ENCODE assay signal across 8 cellular contexts in the genomic region with DNA sequence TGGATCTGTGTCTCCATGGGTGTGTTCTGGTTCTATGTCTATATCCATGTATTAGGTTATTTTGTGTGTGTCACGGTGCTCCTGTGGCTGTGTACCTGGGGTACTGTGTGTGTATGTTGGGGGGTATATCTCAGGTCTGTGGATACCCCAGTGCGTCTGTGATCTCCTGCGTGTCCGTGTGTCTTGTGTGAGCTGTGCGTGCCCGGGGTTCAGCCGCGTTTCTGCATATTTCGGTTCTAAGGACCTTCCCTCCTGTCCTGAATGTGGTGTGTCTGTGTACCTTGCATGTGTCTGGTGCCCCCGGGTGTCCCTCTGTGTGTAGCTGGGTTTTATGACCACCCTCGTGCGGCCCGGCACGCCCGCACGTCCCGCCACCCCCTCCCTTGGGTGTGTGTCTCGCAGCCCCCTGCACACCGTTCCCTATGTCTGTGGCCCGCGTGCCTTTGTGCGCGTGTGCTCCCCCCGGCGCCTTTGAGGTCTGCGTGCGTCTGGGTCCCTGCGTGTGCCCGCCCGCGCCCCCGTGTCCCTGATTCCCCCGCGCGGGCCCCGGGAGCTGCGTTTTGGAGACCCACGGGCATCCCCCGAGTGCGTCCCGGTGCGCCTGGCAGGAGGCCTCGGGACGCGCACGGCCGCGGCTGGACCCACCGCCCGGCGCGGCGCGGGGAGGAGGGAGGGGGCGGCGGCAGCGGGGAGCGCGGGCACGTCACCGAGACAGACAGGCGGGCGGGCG. TPM values are rescaled to one million over a fixed set of nuclear protein-coding genes. Genes with fewer than 3 reads are reported as not detected.
DNase-seq lines count a peak whose midpoint lies in the region; ATAC-seq, FAIRE-seq and TF ChIP-seq lines count a peak whose summit lies in the region.

No MANE protein-coding gene starts in this region.

- H2AK5ac ChIP-seq in mesendoderm (ENCODE audit: low read length): no peak overlapping the region

- H3K4me2 ChIP-seq in mesendoderm (ENCODE audit: low read length): no peak overlapping the region

- H3K27me3 ChIP-seq in heart left ventricle (peaks cover 0 to 18% (median 0%) of the 10 kb centered on the region in 9 donors), mesendoderm (ENCODE audit: insufficient read depth, low read length, poor library complexity) (no peaks in the 10 kb centered on the region)

- no peak overlapping the region for H3K23ac ChIP-seq in mesendoderm (ENCODE audit: low read length)

- peaks cover 18% of the 10 kb centered on the region for H3K27me3 Mint-ChIP-seq in activated naive CD8-positive, alpha-beta T cell treated with anti-CD3 and anti-CD28 coated beads, Interleukin-2, amount 10 ng/mL, durations not matched to agents 7 days and 5 days

- peak overlapping the region; percentile 9 for H3K27ac Mint-ChIP-seq in activated naive CD8-positive, alpha-beta T cell treated with anti-CD3 and anti-CD28 coated beads, Interleukin-2, amount 10 ng/mL, durations not matched to agents 7 days and 5 days

- no peaks in the 10 kb centered on the region for H3K36me3 Mint-ChIP-seq in activated naive CD8-positive, alpha-beta T cell treated with anti-CD3 and anti-CD28 coated beads, Interleukin-2, amount 10 ng/mL, durations not matched to agents 7 days and 5 days

- peak; percentile 9 for FAIRE-seq in urothelium cell line (lab: Jason Lieb, UNC)

- no peaks in the 10 kb centered on the region for H3K9me3 Mint-ChIP-seq in activated naive CD8-positive, alpha-beta T cell treated with anti-CD3 and anti-CD28 coated beads, Interleukin-2, amount 10 ng/mL, durations not matched to agents 7 days and 5 days

- peak overlapping the region; percentile 67 for H3K56ac ChIP-seq in mesendoderm (ENCODE audit: low read length)

- no peak for TF ChIP-seq CTCF in heart left ventricle (IDR thresholded peaks at IDR 0.05)

- no peaks in the 10 kb centered on the region for H3K79me2 ChIP-seq in mesendoderm (ENCODE audit: control insufficient read depth, insufficient read depth, low read length)

- no peak overlapping the region for H4K8ac ChIP-seq in mesendoderm (ENCODE audit: low read depth, low read length)

- H2BK120ac ChIP-seq in mesendoderm (ENCODE audit: low read depth, low read length): no peak overlapping the region

- TF ChIP-seq POLR2A in heart left ventricle (IDR thresholded peaks at IDR 0.05): no peak

- no peaks in the 10 kb centered on the region for H3K36me3 ChIP-seq in heart left ventricle
- H3K36me3 ChIP-seq in mesendoderm (ENCODE audit: control insufficient read depth, insufficient read depth, low read length): no peaks in the 10 kb centered on the region

- H3K27ac ChIP-seq in heart left ventricle: peak overlapping the region in 8 of 12 donors; percentile 18 to 63 (median 57)
- no peak overlapping the region for H3K27ac ChIP-seq in mesendoderm (ENCODE audit: low read depth, low read length)

- H3K4ac ChIP-seq in mesendoderm (ENCODE audit: low read depth, low read length): no peak overlapping the region

- POLR2A ChIA-PET in activated naive CD8-positive, alpha-beta T cell treated with anti-CD3 and anti-CD28 coated beads, Interleukin-2, amount 10 ng/mL, durations not matched to agents 7 days and 5 days (lab: Charles Lee): interaction anchor here (1.0 to 6.6 kb wide), 4 partner anchors 18 to 272 kb away, joined by 3 to 94 read pairs (median 4); partner anchors contain the start of gene ASF1B

- H3K4me1 ChIP-seq in heart left ventricle (peaks cover 0 to 36% (median 20%) of the 10 kb centered on the region in 12 donors), mesendoderm (ENCODE audit: control insufficient read depth, low read depth, low read length) (no peaks in the 10 kb centered on the region)

- DNase-seq in heart left ventricle (no peak), left cardiac atrium (no peak), mesendoderm (no peak), urothelium cell line (ENCODE audit: low spot score) (no peak), AG08395 (ENCODE audit: low spot score) (no peak)
- no peak for DNase-seq in activated naive CD8-positive, alpha-beta T cell treated with anti-CD3 and anti-CD28 coated beads, Interleukin-2, amount 10 ng/mL, durations not matched to agents 7 days and 5 days

- H3K4me3 ChIP-seq in heart left ventricle: peak overlapping the region in 11 of 12 donors; percentile 56 to 80 (median 71)
- H3K4me3 ChIP-seq in mesendoderm (ENCODE audit: low read length): no peak overlapping the region

- no peak overlapping the region for H4K5ac ChIP-seq in mesendoderm (ENCODE audit: low read length)

- no peaks in the 10 kb centered on the region for H3K79me1 ChIP-seq in mesendoderm (ENCODE audit: low read length)

- peak overlapping the region; percentile 68 for H3K4me3 Mint-ChIP-seq in activated naive CD8-positive, alpha-beta T cell treated with anti-CD3 and anti-CD28 coated beads, Interleukin-2, amount 10 ng/mL, durations not matched to agents 7 days and 5 days

- WGBS in heart left ventricle, 4 donors: 11 to 55% (median 16%) methylated on average over 13 to 64 of the region's 64 CpGs
- WGBS in mesendoderm (ENCODE audit: extremely low coverage, insufficient coverage, low lambda C conversion rate): no CpG with 5 or more reads among the region's 64 CpGs

- H3K9ac ChIP-seq in mesendoderm (ENCODE audit: low read length): peak overlapping the region; percentile 36

- peaks cover 42% of the 10 kb centered on the region for H3K4me1 Mint-ChIP-seq in activated naive CD8-positive, alpha-beta T cell treated with anti-CD3 and anti-CD28 coated beads, Interleukin-2, amount 10 ng/mL, durations not matched to agents 7 days and 5 days

- H2BK15ac ChIP-seq in mesendoderm (replicated peaks; ENCODE audit: low read depth): no peak overlapping the region

- no peak overlapping the region for H2BK5ac ChIP-seq in mesendoderm (ENCODE audit: low read length)

- intact Hi-C loops in heart left ventricle (cut with DNase I) (loop anchor here in 7 of 10 donors (5.0 to 10.0 kb wide), 7 partner anchors 57 to 590 kb away; partner anchors contain the start of gene ZSWIM4 (in 1 of the 7)), left cardiac atrium (cut with DNase I) (loop anchor here (5.0 to 10.0 kb wide), 3 partner anchors 77 to 590 kb away; no protein-coding TSS in a partner anchor)

- peak overlapping the region; percentile 75 for H3K18ac ChIP-seq in mesendoderm (ENCODE audit: low read length)

- no peaks in the 10 kb centered on the region for H3K9me3 ChIP-seq in heart left ventricle

- ATAC-seq in heart left ventricle (no peak), left cardiac atrium (no peak), HG03175 (IDR thresholded peaks at IDR 0.05; ENCODE audit: unreplicated experiment) (no peak), GM19395 (IDR thresholded peaks at IDR 0.05; ENCODE audit: unreplicated experiment) (no peak)
- ATAC-seq in activated naive CD8-positive, alpha-beta T cell treated with anti-CD3 and anti-CD28 coated beads, Interleukin-2, amount 10 ng/mL, durations not matched to agents 7 days and 5 days (ENCODE audit: low read depth): no peak

RNA-seq across cellular contexts. Expression of gene NANOS3, which starts 12.3 kb away (rescaled TPM):
- 1 to 10 TPM in 3 of 9 donors, under 1 TPM in 1, not detected in 5; 0.83 to 1.3 (median 1.1) TPM for total RNA-seq in heart left ventricle
- 1 to 10 TPM in 1 of 2 donors, under 1 TPM in 1; 0.36 to 1.7 TPM for polyA plus RNA-seq in heart left ventricle
- total RNA-seq in left cardiac atrium: 1 to 10 TPM; 1.0 to 1.2 TPM
- 1 to 10 TPM in 1 of 2 experiments, not detected in 1; 2.3 TPM for total RNA-seq in activated naive CD8-positive, alpha-beta T cell treated with anti-CD3 and anti-CD28 coated beads, Interleukin-2, amount 10 ng/mL, durations not matched to agents 7 days and 5 days
- 1.2 TPM for polyA plus RNA-seq in mesendoderm (2013, experiment 1 of 2)
- 0.85 TPM for polyA plus RNA-seq in mesendoderm (2013, experiment 2 of 2)

RNA-seq across cellular contexts. Expression of gene BRME1, which starts 41.2 kb away (rescaled TPM):
- total RNA-seq in heart left ventricle (1 to 10 TPM in 1 of 9 donors, under 1 TPM in 6, not detected in 2; 0.23 to 1.2 (median 0.70) TPM), left cardiac atrium (1 to 10 TPM in 1 of 2 donors, under 1 TPM in 1; 0.62 to 1.1 TPM)
- polyA plus RNA-seq in heart left ventricle: 1 to 10 TPM in 1 of 2 donors, under 1 TPM in 1; 0.46 to 1.2 TPM
- 1 to 10 TPM; 5.5 to 7.2 TPM for total RNA-seq in activated naive CD8-positive, alpha-beta T cell treated with anti-CD3 and anti-CD28 coated beads, Interleukin-2, amount 10 ng/mL, durations not matched to agents 7 days and 5 days
- polyA plus RNA-seq in mesendoderm (2013, experiment 1 of 2): 2.2 TPM
- polyA plus RNA-seq in mesendoderm (2013, experiment 2 of 2): 1.8 TPM

RNA-seq across cellular contexts. Expression of gene CC2D1A, which starts 41.3 kb away (rescaled TPM):
- total RNA-seq in heart left ventricle (10 to 100 TPM; 14.4 to 36.3 (median 19.2) TPM), left cardiac atrium (10 to 100 TPM; 19.4 to 20.5 TPM)
- 10 to 100 TPM; 19.5 to 29.2 TPM for polyA plus RNA-seq in heart left ventricle
- total RNA-seq in activated naive CD8-positive, alpha-beta T cell treated with anti-CD3 and anti-CD28 coated beads, Interleukin-2, amount 10 ng/mL, durations not matched to agents 7 days and 5 days: 10 to 100 TPM; 34.7 to 34.8 TPM
- 12.2 TPM for polyA plus RNA-seq in mesendoderm (2013, experiment 1 of 2)
- 12.1 TPM for polyA plus RNA-seq in mesendoderm (2013, experiment 2 of 2)
